In genomic region chr3:186566772-186567071, GRCh38 we compare ENCODE assay signal across 9 cellular contexts. TPM values are rescaled to one million over a fixed set of nuclear protein-coding genes. Genes with fewer than 3 reads are reported as not detected.
DNase-seq lines count a peak whose midpoint lies in the region; ATAC-seq and TF ChIP-seq lines count a peak whose summit lies in the region.
"Had no signal": no experiment of that assay in that cellular context is flagged by ENCODE, and none has a peak within 500 bp of the region (broad histone marks: within the 10 kb centered on the region; RNA-seq: fewer than 3 reads in every experiment).

No MANE protein-coding gene starts in this region.

- H3K79me2 ChIP-seq in DND-41 (ENCODE audit: insufficient read depth, low read length) = peaks cover 80% of the 10 kb centered on the region

- H3K4me1 ChIP-seq in DND-41 (ENCODE audit: insufficient read depth, low read length) (peaks cover 67% of the 10 kb centered on the region), IMR-90 (ENCODE audit: control insufficient read depth, insufficient read depth, low read length) (peaks cover 6% of the 10 kb centered on the region; the same call in 1 of the 2 replicates)
- peaks cover 21 to 37% of the 10 kb centered on the region in 2 donors for H3K4me1 ChIP-seq in naive thymus-derived CD4-positive, alpha-beta T cell (ENCODE audit: control insufficient read depth in 2 of 2, insufficient read depth in 2 of 2, low read length in 2 of 2)

- H4K20me1 ChIP-seq in DND-41 (ENCODE audit: insufficient read depth, low read length) (peaks cover 5% of the 10 kb centered on the region; the same call in 1 of the 2 replicates), IMR-90 (ENCODE audit: insufficient read depth, low read length) (no peaks in the 10 kb centered on the region)

- no peak overlapping the region for H3K18ac ChIP-seq in IMR-90 (ENCODE audit: low read depth, low read length)

- peak overlapping the region; percentile 79 for H3K56ac ChIP-seq in IMR-90 (ENCODE audit: extremely low read depth, insufficient read depth, low read length)

- peaks cover 24 to 35% of the 10 kb centered on the region in 2 experiments for H3K79me1 ChIP-seq in IMR-90 (ENCODE audit: low read depth in 1 of 2, low read length in 2 of 2)

- no peak for ATAC-seq in DND-41 (ENCODE audit: insufficient read depth, low read depth)
- ATAC-seq in IMR-90 (ENCODE audit: low read depth) = no peak; the same call in 1 of the 2 replicates
- ATAC-seq in central memory CD8-positive, alpha-beta T cell (replicated peaks; ENCODE audit: extremely low read depth, poor library complexity, severe bottlenecking) = no peak
- ATAC-seq in naive thymus-derived CD4-positive, alpha-beta T cell = no peak
- no peak for ATAC-seq in HG02763 (IDR thresholded peaks at IDR 0.05; ENCODE audit: unreplicated experiment)

- H3K36me3 Mint-ChIP-seq in central memory CD8-positive, alpha-beta T cell (ENCODE audit: insufficient read depth) = peaks cover 23% of the 10 kb centered on the region
- peaks cover 5 to 10% (median 9%) of the 10 kb centered on the region in 5 donors for H3K36me3 Mint-ChIP-seq in naive thymus-derived CD4-positive, alpha-beta T cell

- dilution Hi-C loops in IMR-90 (cut with HindIII; ENCODE audit: low sequenced_read_pairs, unreplicated experiment) = no loop called here

- intact Hi-C loops in IMR-90 (cut with micrococcal nuclease) = loop anchor here (1.0 to 5.0 kb wide), 2 partner anchors 255 to 459 kb away; partner anchors contain the start of gene ETV5
- intact Hi-C loops in naive thymus-derived CD4-positive, alpha-beta T cell (cut with micrococcal nuclease) = loop anchor here (1.0 to 10.0 kb wide), 7 partner anchors 51 to 1284 kb away; partner anchors contain the start of gene ETV5 (in 2 of the 2)

- H2AK9ac ChIP-seq in IMR-90 (replicated peaks; ENCODE audit: low read depth, low read length, poor library complexity) = peak overlapping the region; percentile 90

- no peak for DNase-seq in DND-41
- no peak for DNase-seq in IMR-90
- DNase-seq in central memory CD8-positive, alpha-beta T cell (ENCODE audit: low spot score in 2 of 2) = no peak
- DNase-seq in naive thymus-derived CD4-positive, alpha-beta T cell = no peak
- DNase-seq in NCI-H510A treated with DMSO at 0.1 percent for 48 hours (lab: John Stamatoyannopoulos, UW) = no peak
- DNase-seq in NCI-H1436 treated with DMSO at 0.1 percent for 48 hours (lab: John Stamatoyannopoulos, UW) = no peak
- no peak for DNase-seq in stimulated activated CD4-positive, alpha-beta T cell treated with anti-CD3 and anti-CD28 coated beads, Interleukin-15, amount 100 ng/mL, for 24 hours

- no peak for TF ChIP-seq POLR2A in IMR-90 (IDR thresholded peaks at IDR 0.05; ENCODE audit: low read depth, low read length)

- BruUV-seq in IMR-90 (replicated peaks; lab: Mats Ljungman, UMichigan) = no TSS peak

- no peak overlapping the region for H2BK15ac ChIP-seq in IMR-90 (ENCODE audit: low read depth, low read length)

- peak overlapping the region; percentile 97 for H3K23ac ChIP-seq in IMR-90 (ENCODE audit: low read depth, low read length)

- H3K9me1 ChIP-seq in IMR-90 (ENCODE audit: insufficient read depth, low read length) = 0 out of 2 replicates have a peak, but pooled peaks cover 2% of the 10 kb centered on the region

- H2BK120ac ChIP-seq in IMR-90 (ENCODE audit: low read depth, low read length) = no peak overlapping the region

- TF ChIP-seq CTCF in DND-41 (IDR thresholded peaks at IDR 0.05; ENCODE audit: borderline replicate concordance, extremely low read depth, low read length, poor library complexity, severe bottlenecking) (no peak), IMR-90 (conservative IDR thresholded peaks at IDR 0.05; ENCODE audit: low read depth, low read length) (no peak)

- POLR2A ChIA-PET in IMR-90 (lab: Charles Lee; ENCODE audit: unreplicated experiment) = no interaction called here
- POLR2A ChIA-PET in naive thymus-derived CD4-positive, alpha-beta T cell (lab: Charles Lee) = interaction anchor here (0.6 to 7.8 kb wide), 7 partner anchors 9 to 980 kb away, joined by 3 to 74 read pairs (median 4); partner anchors contain the start of genes EIF4A2 and TRA2B

- H2AFZ ChIP-seq in DND-41 (ENCODE audit: low read depth, low read length) (peak overlapping the region; percentile 97), IMR-90 (replicated peaks; ENCODE audit: low read length, poor library complexity) (peak overlapping the region; percentile 97)

- H3K9me3 ChIP-seq in DND-41 (ENCODE audit: insufficient read depth, low read length, severe bottlenecking) = no peaks in the 10 kb centered on the region
- no peaks in the 10 kb centered on the region for H3K9me3 ChIP-seq in IMR-90 (ENCODE audit: control insufficient read depth, insufficient read depth, low read length)
- no peaks in the 10 kb centered on the region for H3K9me3 ChIP-seq in naive thymus-derived CD4-positive, alpha-beta T cell (ENCODE audit: control insufficient read depth in 2 of 3, low read length in 3 of 3)

- peak overlapping the region; percentile 71 for H3K14ac ChIP-seq in IMR-90 (replicated peaks; ENCODE audit: low read depth, low read length)

- H3K9ac ChIP-seq in DND-41 (ENCODE audit: low read depth, low read length) (peak overlapping the region; percentile 87), IMR-90 (ENCODE audit: low read depth, low read length) (peak overlapping the region; percentile 88)

- in situ Hi-C loops in IMR-90 (cut with MboI; ENCODE audit: low sequenced_read_pairs) = no loop called here

- peak overlapping the region; percentile 79 for H3K27ac Mint-ChIP-seq in central memory CD8-positive, alpha-beta T cell (ENCODE audit: low read depth)
- H3K27ac Mint-ChIP-seq in naive thymus-derived CD4-positive, alpha-beta T cell = peak overlapping the region; percentile 94 to 99 (median 96)

- peak overlapping the region; percentile 82 for H3K4me3 Mint-ChIP-seq in central memory CD8-positive, alpha-beta T cell
- H3K4me3 Mint-ChIP-seq in naive thymus-derived CD4-positive, alpha-beta T cell = peak overlapping the region; percentile 87 to 96 (median 95)

- no peaks in the 10 kb centered on the region for H3K27me3 ChIP-seq in DND-41 (ENCODE audit: insufficient read depth, low read length, poor library complexity)
- H3K27me3 ChIP-seq in IMR-90 (ENCODE audit: control insufficient read depth, insufficient read depth, low read length) = no peaks in the 10 kb centered on the region
- no peaks in the 10 kb centered on the region for H3K27me3 ChIP-seq in naive thymus-derived CD4-positive, alpha-beta T cell (ENCODE audit: control insufficient read depth in 2 of 2, insufficient read depth in 2 of 2, low read length in 2 of 2)

- peak overlapping the region; percentile 94 to 98 for H4K8ac ChIP-seq in IMR-90 (ENCODE audit: low read depth in 2 of 2, low read length in 2 of 2)

- H3K27ac ChIP-seq in DND-41 (ENCODE audit: low read length) (peak overlapping the region; percentile 75), IMR-90 (ENCODE audit: insufficient read depth, low read length) (peak overlapping the region; percentile 75)
- H3K27ac ChIP-seq in naive thymus-derived CD4-positive, alpha-beta T cell (ENCODE audit: low read depth, low read length) = peak overlapping the region; percentile 84

- TF ChIP-seq RAD21 in IMR-90 (IDR thresholded peaks at IDR 0.05; ENCODE audit: low read length) = no peak

- H3K4me3 ChIP-seq in DND-41 (ENCODE audit: low read depth in 1 of 2, low read length in 2 of 2) = peak overlapping the region; percentile 64 to 89
- peak overlapping the region; percentile 87 for H3K4me3 ChIP-seq in IMR-90 (ENCODE audit: insufficient read depth, low read depth, low read length)
- H3K4me3 ChIP-seq in naive thymus-derived CD4-positive, alpha-beta T cell (ENCODE audit: low read length) = peak overlapping the region; percentile 80

- peaks cover 24% of the 10 kb centered on the region; the same call in 1 of the 2 replicates for H3K36me3 ChIP-seq in DND-41 (ENCODE audit: insufficient read depth, low read length)
- H3K36me3 ChIP-seq in IMR-90 (ENCODE audit: control insufficient read depth, insufficient read depth, low read length) = no peaks in the 10 kb centered on the region; the same call in 1 of the 2 replicates
- H3K36me3 ChIP-seq in naive thymus-derived CD4-positive, alpha-beta T cell (ENCODE audit: control insufficient read depth in 2 of 3, insufficient read depth in 3 of 3, low read length in 3 of 3) = peaks cover 0 to 6% (median 0%) of the 10 kb centered on the region in 3 experiments

- CTCF ChIA-PET in IMR-90 (lab: Yijun Ruan, JAX) = interaction anchor here (1.4 kb wide), 1 partner anchor 43 kb away, joined by 3 read pairs; no protein-coding TSS in a partner anchor
- CTCF ChIA-PET in naive thymus-derived CD4-positive, alpha-beta T cell (lab: Charles Lee) = no interaction called here

- H3K27me3 Mint-ChIP-seq in central memory CD8-positive, alpha-beta T cell = no peaks in the 10 kb centered on the region
- peaks cover 0 to 4% (median 0%) of the 10 kb centered on the region in 5 donors for H3K27me3 Mint-ChIP-seq in naive thymus-derived CD4-positive, alpha-beta T cell

- H3K9me3 Mint-ChIP-seq in central memory CD8-positive, alpha-beta T cell = no peaks in the 10 kb centered on the region
- H3K9me3 Mint-ChIP-seq in naive thymus-derived CD4-positive, alpha-beta T cell = peaks cover 0 to 5% (median 0%) of the 10 kb centered on the region in 11 donors

- no peak overlapping the region for H2AK5ac ChIP-seq in IMR-90 (ENCODE audit: low read depth, low read length)

- H4K91ac ChIP-seq in IMR-90 (ENCODE audit: insufficient read depth, low read depth, low read length) = peak overlapping the region; percentile 87

- peak overlapping the region; percentile 76 for H3K4ac ChIP-seq in IMR-90 (ENCODE audit: low read depth, low read length)

- WGBS in IMR-90 (ENCODE audit: extremely low coverage in 2 of 2, insufficient read length in 1 of 2), 2 experiments = 0% methylated on average over 6 of the region's 14 CpGs; no CpG with 5 or more reads in 1 of the 2 experiments

- peak overlapping the region; percentile 85 for H3K4me2 ChIP-seq in DND-41 (ENCODE audit: insufficient read depth, low read length)
- H3K4me2 ChIP-seq in IMR-90 (ENCODE audit: low read depth, low read length) = peak overlapping the region; percentile 94

- peak overlapping the region; percentile 50 for H2BK5ac ChIP-seq in IMR-90 (ENCODE audit: low read depth, low read length, poor library complexity, severe bottlenecking)

- peak overlapping the region; percentile 62; the same call in 1 of the 2 replicates for H4K5ac ChIP-seq in IMR-90 (ENCODE audit: low read depth, low read length)

- no peak overlapping the region for H2BK20ac ChIP-seq in IMR-90 (ENCODE audit: low read depth, low read length)

- peaks cover 67% of the 10 kb centered on the region for H3K4me1 Mint-ChIP-seq in central memory CD8-positive, alpha-beta T cell
- peaks cover 27 to 83% (median 79%) of the 10 kb centered on the region in 7 donors for H3K4me1 Mint-ChIP-seq in naive thymus-derived CD4-positive, alpha-beta T cell

RNA-seq across cellular contexts. Expression of gene TBCCD1, which starts 0.4 kb away (rescaled TPM):
- total RNA-seq in IMR-90 (2012; rRNA removed) = 17.8 and 19.7 TPM in 2 replicates
- polyA plus RNA-seq in IMR-90 (2012; rRNA removed) = 6.5 and 7.9 TPM in 2 replicates
- polyA plus RNA-seq in IMR-90 (2012; cell fraction: cytosol; rRNA removed) = 3.5 and 3.7 TPM in 2 replicates
- polyA plus RNA-seq in IMR-90 (2012; cell fraction: nucleus; rRNA removed; ENCODE audit: low replicate concordance) = 4.8 and 20.3 TPM in 2 replicates
- total RNA-seq in naive thymus-derived CD4-positive, alpha-beta T cell = 10 to 100 TPM; 11.3 to 20.3 (median 15.8) TPM
- 10 to 100 TPM; 13.8 to 21.1 TPM for polyA plus RNA-seq in naive thymus-derived CD4-positive, alpha-beta T cell

RNA-seq across cellular contexts. Expression of gene DNAJB11, which starts 3.8 kb away (rescaled TPM):
- total RNA-seq in IMR-90 (2012; rRNA removed) = 27.4 and 62.8 TPM in 2 replicates
- 42.4 and 48.6 TPM in 2 replicates for polyA plus RNA-seq in IMR-90 (2012; rRNA removed)
- polyA plus RNA-seq in IMR-90 (2012; cell fraction: cytosol; rRNA removed) = 16.5 and 35.2 TPM in 2 replicates
- polyA plus RNA-seq in IMR-90 (2012; cell fraction: nucleus; rRNA removed; ENCODE audit: low replicate concordance) = 9.1 and 32.7 TPM in 2 replicates
- 10 to 100 TPM; 29.9 to 75.2 (median 63.1) TPM for total RNA-seq in naive thymus-derived CD4-positive, alpha-beta T cell
- 10 to 100 TPM; 27.4 to 28.5 TPM for polyA plus RNA-seq in naive thymus-derived CD4-positive, alpha-beta T cell

RNA-seq across cellular contexts. Expression of gene CRYGS, which starts 22.5 kb away (rescaled TPM):
- 0.36 and 0.56 TPM in 2 replicates for total RNA-seq in IMR-90 (2012; rRNA removed)
- 2.1 TPM in 2 replicates for polyA plus RNA-seq in IMR-90 (2012; rRNA removed)
- polyA plus RNA-seq in IMR-90 (2012; cell fraction: cytosol; rRNA removed) = 0.23 and 0.35 TPM in 2 replicates
- 10.3 and 23.1 TPM in 2 replicates for polyA plus RNA-seq in IMR-90 (2012; cell fraction: nucleus; rRNA removed; ENCODE audit: low replicate concordance)
- 10 to 100 TPM in 2 of 5 experiments, 1 to 10 TPM in 3; 3.1 to 13.9 (median 4.9) TPM for total RNA-seq in naive thymus-derived CD4-positive, alpha-beta T cell
- under 1 TPM in 1 of 2 donors, not detected in 1; 0.26 TPM for polyA plus RNA-seq in naive thymus-derived CD4-positive, alpha-beta T cell

RNA-seq across cellular contexts. Expression of gene AHSG, which starts 46.1 kb away (rescaled TPM):
- total RNA-seq in IMR-90 (2012; rRNA removed) = not detected in 2 replicates
- not detected in 2 replicates for polyA plus RNA-seq in IMR-90 (2012; rRNA removed)
- polyA plus RNA-seq in IMR-90 (2012; cell fraction: cytosol; rRNA removed) = 0.04 TPM in 2 replicates
- 0.05 TPM in 1 of 2 replicates, not detected in the other for polyA plus RNA-seq in IMR-90 (2012; cell fraction: nucleus; rRNA removed; ENCODE audit: low replicate concordance)
- total RNA-seq in naive thymus-derived CD4-positive, alpha-beta T cell = not detected
- polyA plus RNA-seq in naive thymus-derived CD4-positive, alpha-beta T cell = not detected
- total RNA-seq: RPMI7951 had no signal
